ENCODE assay signal across 18 cellular contexts in genomic region chr16:14509055-14509454, GRCh38.
DNase-seq lines count a peak whose midpoint lies in the region; ATAC-seq and TF ChIP-seq lines count a peak whose summit lies in the region.
"Had no signal": no experiment of that assay in that cellular context is flagged by ENCODE, and none has a peak within 500 bp of the region (broad histone marks: within the 10 kb centered on the region; RNA-seq: fewer than 3 reads in every experiment).

No MANE protein-coding gene starts in this region.

- TF ChIP-seq CTCF in cardiac fibroblast (IDR thresholded peaks at IDR 0.05; ENCODE audit: low read depth, low read length): no peak
- TF ChIP-seq CTCF in right lobe of liver (IDR thresholded peaks at IDR 0.05): no peak
- no peak for TF ChIP-seq CTCF in dorsolateral prefrontal cortex (IDR thresholded peaks at IDR 0.05 in 54 of 56, conservative IDR thresholded peaks at IDR 0.05 in 2 of 56; ENCODE audit: low read depth in 1 of 56, partially characterized antibody in 56 of 56)

- intact Hi-C loops in right lobe of liver (cut with DNase I): no loop called here
- intact Hi-C loops in dorsolateral prefrontal cortex (cut with DNase I): no loop called here

- H3K27ac ChIP-seq in right lobe of liver (peak overlapping the region in 2 of 3 donors; percentile 9 to 78), dorsolateral prefrontal cortex (no peak overlapping the region)
- H3K27ac ChIP-seq: HL-60, pancreas had no signal

- TF ChIP-seq POLR2A in right lobe of liver (IDR thresholded peaks at IDR 0.05): no peak

- H3K27me3 ChIP-seq in right lobe of liver (no peaks in the 10 kb centered on the region), dorsolateral prefrontal cortex (no peaks in the 10 kb centered on the region)
- H3K27me3 ChIP-seq: heart right ventricle, pancreas had no signal

- peak in 1 of 4 donors; percentile 57 for ATAC-seq in right lobe of liver
- ATAC-seq in GM18520 (IDR thresholded peaks at IDR 0.05; ENCODE audit: unreplicated experiment): no peak
- ATAC-seq: pancreas had no signal

- H3K9me3 ChIP-seq in right lobe of liver: no peaks in the 10 kb centered on the region
- H3K9me3 ChIP-seq: heart right ventricle, pancreas had no signal

- WGBS in right lobe of liver (ENCODE audit: insufficient coverage, low coverage, low lambda C conversion rate, missing lambda C conversion rate): 63% methylated on average over 4 of the region's 4 CpGs

- peak; percentile 72 for DNase-seq in D341Med (ENCODE audit: low spot score)
- peak; percentile 7 for DNase-seq in NCI-H1694 (lab: John Stamatoyannopoulos, UW)
- DNase-seq in cardiac fibroblast (ENCODE audit: low read depth in 2 of 2): peak; percentile 71 to 75
- peak in 1 of 3 donors; percentile 29 for DNase-seq in right lobe of liver
- no peak for DNase-seq in dorsolateral prefrontal cortex
- DNase-seq in NCI-H1092 treated with DMSO at 0.1 percent for 48 hours (lab: John Stamatoyannopoulos, UW): no peak
- no peak for DNase-seq in T1000 (lab: John Stamatoyannopoulos, UW)
- DNase-seq: amniotic stem cell; DMS79; effector memory CD4-positive, alpha-beta T cell; heart right ventricle; NCI-H510A treated with DMSO at 0.1 percent for 48 hours; pancreas; SHP77; stimulated activated CD4-positive, alpha-beta T cell treated with anti-CD3 and anti-CD28 coated beads, Interleukin-4, amount 100 ng/mL, for 1 hour; stimulated activated naive CD4-positive, alpha-beta T cell had no signal

- H3K4me1 ChIP-seq in right lobe of liver: peaks cover 0 to 45% (median 15%) of the 10 kb centered on the region in 4 donors

- no peaks in the 10 kb centered on the region for H3K36me3 ChIP-seq in right lobe of liver
- H3K36me3 ChIP-seq: heart right ventricle, pancreas had no signal

- H3K4me3 ChIP-seq in cardiac fibroblast (replicated peaks in 1 of 2; ENCODE audit: low read depth in 2 of 2, low read length in 2 of 2): no peak overlapping the region
- no peak overlapping the region for H3K4me3 ChIP-seq in right lobe of liver
- H3K4me3 ChIP-seq in dorsolateral prefrontal cortex: no peak overlapping the region
- H3K4me3 ChIP-seq: heart right ventricle, pancreas had no signal

Comparison
In these comparisons a context has a peak if more than half of its experiments do, and no peak if none do; other contexts are left out.
1. DNase-seq: peak in D341Med (single experiment), NCI-H1694 (single experiment) and cardiac fibroblast (2 of 2); none in dorsolateral prefrontal cortex (0 of 10), NCI-H1092 treated with DMSO at 0.1 percent for 48 hours (single experiment) and T1000 (single experiment).
2. H3K27ac ChIP-seq: peak in right lobe of liver (2 of 3); none in dorsolateral prefrontal cortex (0 of 59).